In genomic region chr1:208576425-208576824, GRCh38 we compare ENCODE assay signal across 22 cellular contexts.
"Had no signal": no experiment of that assay in that cellular context is flagged by ENCODE, and none has a peak within 500 bp of the region (broad histone marks: within the 10 kb centered on the region; RNA-seq: fewer than 3 reads in every experiment).

No MANE protein-coding gene starts in this region.

- H3K4me3 ChIP-seq: coronary artery, esophagus squamous epithelium, gastrocnemius medialis, heart right ventricle, left lung, lower lobe of right lung had no signal

- H3K27ac ChIP-seq: coronary artery, epithelial cell of prostate, esophagus squamous epithelium, gastrocnemius medialis, heart right ventricle, left lung, lower lobe of right lung had no signal

- H3K27me3 ChIP-seq: gastrocnemius medialis, heart right ventricle, left lung had no signal

- DNase-seq: dermis blood vessel endothelial cell; effector CD8-positive, alpha-beta T cell; effector memory CD8-positive, alpha-beta T cell; endodermal cell; erythroblast; esophagus squamous epithelium; foreskin fibroblast; foreskin melanocyte; gastrocnemius medialis; glutamatergic neuron; heart right ventricle; hippocampal formation; kidney; kidney glomerular epithelial cell; left cardiac atrium; left lung; left ventricle myocardium superior; lower lobe of right lung; mesenchymal stem cell had no signal

- ATAC-seq: effector memory CD8-positive, alpha-beta T cell; esophagus mucosa; gastrocnemius medialis; heart right ventricle; left cardiac atrium; left lung; left ventricle myocardium superior; lower lobe of right lung had no signal
